1 cellular context compared by ENCODE assay signal in genomic region chr2:197453123-197453913, GRCh38.
A peak's percentile ranks its signal among the peaks of the same experiment; 100 is the strongest.
TF ChIP-seq lines count a peak whose summit lies in the region.

COQ10B (plus strand) TSS chr2:197453552; CDS start chr2:197453561, 9 bp downstream.

TF ChIP-seq in HepG2, 621 proteins besides CTCF, POLR2A, EP300 and RAD21 (continued from another document and continues in another):
- TF ChIP-seq ATF2 (CRISPR knock-in tag; IDR thresholded peaks at IDR 0.05) (0 out of 2 replicates have a peak, but pooled peaks have one; percentile 13), ZFP41 (CRISPR knock-in tag; IDR thresholded peaks at IDR 0.05; ENCODE audit: borderline replicate concordance) (no peak), BRD4 (CRISPR knock-in tag; IDR thresholded peaks at IDR 0.05) (no peak; the same call in none of the 2 replicates), DMTF1 (CRISPR knock-in tag; IDR thresholded peaks at IDR 0.05) (no peak), ZNF33B (CRISPR knock-in tag; IDR thresholded peaks at IDR 0.05) (no peak; the same call in 1 of the 2 replicates), HNF4G (IDR thresholded peaks at IDR 0.05; ENCODE audit: borderline replicate concordance, low read depth, low read length) (no peak), HNF4G (CRISPR knock-in tag; IDR thresholded peaks at IDR 0.05; ENCODE audit: borderline replicate concordance, low read depth) (0 out of 2 replicates have a peak, but pooled peaks have one; percentile 29), ELF3 (CRISPR knock-in tag; IDR thresholded peaks at IDR 0.05) (peak; percentile 94), SKI (IDR thresholded peaks at IDR 0.05; ENCODE audit: partially characterized antibody) (peak; percentile 9), TCF7 (IDR thresholded peaks at IDR 0.05; ENCODE audit: low read depth) (no peak), KDM1A (CRISPR knock-in tag; IDR thresholded peaks at IDR 0.05) (no peak), ZHX1 (CRISPR knock-in tag; IDR thresholded peaks at IDR 0.05; ENCODE audit: low read depth) (no peak; the same call in 1 of the 2 replicates), DNMT1 (CRISPR knock-in tag; IDR thresholded peaks at IDR 0.05) (peak; percentile 22; the same call in 1 of the 2 replicates), ZNF260 (CRISPR knock-in tag; IDR thresholded peaks at IDR 0.05; ENCODE audit: borderline replicate concordance, low read depth) (0 out of 2 replicates have a peak, but pooled peaks have one; percentile 58), ZNF839 (CRISPR knock-in tag; IDR thresholded peaks at IDR 0.05; ENCODE audit: borderline replicate concordance) (no peak), NR2C2 (CRISPR knock-in tag; IDR thresholded peaks at IDR 0.05; ENCODE audit: borderline replicate concordance) (peak; percentile 85), PBX3 (CRISPR knock-in tag; IDR thresholded peaks at IDR 0.05; ENCODE audit: borderline replicate concordance) (peak; percentile 46; the same call in 1 of the 2 replicates), ZSCAN5A (CRISPR knock-in tag; IDR thresholded peaks at IDR 0.05; ENCODE audit: borderline replicate concordance) (no peak), PAX8 (CRISPR knock-in tag; IDR thresholded peaks at IDR 0.05; ENCODE audit: borderline replicate concordance) (no peak; the same call in 1 of the 2 replicates), CEBPB (IDR thresholded peaks at IDR 0.05; ENCODE audit: borderline replicate concordance, low read depth, low read length) (peak; percentile 99), MZF1 (CRISPR knock-in tag; IDR thresholded peaks at IDR 0.05; ENCODE audit: borderline replicate concordance) (no peak), KDM4B (CRISPR knock-in tag; IDR thresholded peaks at IDR 0.05) (no peak), SNAI1 (CRISPR knock-in tag; IDR thresholded peaks at IDR 0.05; ENCODE audit: borderline replicate concordance) (peak; percentile 98), FOSL2 (CRISPR knock-in tag; IDR thresholded peaks at IDR 0.05) (peak; percentile 95), ZNF263 (CRISPR knock-in tag; IDR thresholded peaks at IDR 0.05) (0 out of 2 replicates have a peak, but pooled peaks have one; percentile 28), CENPT (CRISPR knock-in tag; IDR thresholded peaks at IDR 0.05; ENCODE audit: low read depth) (no peak), ZNF549 (CRISPR knock-in tag; IDR thresholded peaks at IDR 0.05) (no peak), ZNF652 (CRISPR knock-in tag; IDR thresholded peaks at IDR 0.05; ENCODE audit: borderline replicate concordance, low read depth) (peak; percentile 61; the same call in 1 of the 2 replicates), ZNF547 (CRISPR knock-in tag; IDR thresholded peaks at IDR 0.05) (peak; percentile 76), IRX3 (CRISPR knock-in tag; IDR thresholded peaks at IDR 0.05; ENCODE audit: borderline replicate concordance, low read depth) (peak; percentile 86; the same call in 1 of the 2 replicates), MATR3 (CRISPR knock-in tag; IDR thresholded peaks at IDR 0.05) (no peak), ATM (IDR thresholded peaks at IDR 0.05; ENCODE audit: borderline replicate concordance) (no peak), BATF2 (CRISPR knock-in tag; IDR thresholded peaks at IDR 0.05) (no peak), ZNF598 (CRISPR knock-in tag; IDR thresholded peaks at IDR 0.05; ENCODE audit: borderline replicate concordance) (peak; percentile 70; the same call in 1 of the 2 replicates), DPF2 (CRISPR knock-in tag; IDR thresholded peaks at IDR 0.05; ENCODE audit: borderline replicate concordance, low read depth) (no peak), ZNF567 (CRISPR knock-in tag; IDR thresholded peaks at IDR 0.05; ENCODE audit: borderline replicate concordance) (peak; percentile 21; the same call in 1 of the 2 replicates), BRF2 (CRISPR knock-in tag; IDR thresholded peaks at IDR 0.05) (peak; percentile 76), DBP (CRISPR knock-in tag; IDR thresholded peaks at IDR 0.05; ENCODE audit: not compliant biosample characterization) (no peak), PAWR (CRISPR knock-in tag; IDR thresholded peaks at IDR 0.05; ENCODE audit: borderline replicate concordance) (no peak), NPAS2 (CRISPR knock-in tag; IDR thresholded peaks at IDR 0.05; ENCODE audit: borderline replicate concordance) (no peak), ONECUT2 (CRISPR knock-in tag; IDR thresholded peaks at IDR 0.05) (no peak), RFX5 (IDR thresholded peaks at IDR 0.05; ENCODE audit: low read depth, low read length) (peak; percentile 85), RARG (CRISPR knock-in tag; IDR thresholded peaks at IDR 0.05; ENCODE audit: low read depth) (no peak), HNRNPUL1 (IDR thresholded peaks at IDR 0.05; ENCODE audit: low read depth, low read length) (peak; percentile 73; the same call in 1 of the 2 replicates), HMGXB3 (CRISPR knock-in tag; IDR thresholded peaks at IDR 0.05; ENCODE audit: borderline replicate concordance) (no peak; the same call in 1 of the 2 replicates), SIN3A (IDR thresholded peaks at IDR 0.05; ENCODE audit: borderline replicate concordance, low read depth, low read length) (peak; percentile 97), SUZ12 (IDR thresholded peaks at IDR 0.05; ENCODE audit: low read depth, low read length) (no peak), NFIB (CRISPR knock-in tag; IDR thresholded peaks at IDR 0.05; ENCODE audit: borderline replicate concordance) (no peak), CHD4 (IDR thresholded peaks at IDR 0.05; ENCODE audit: borderline replicate concordance, low read length) (no peak), THYN1 (CRISPR knock-in tag; IDR thresholded peaks at IDR 0.05; ENCODE audit: borderline replicate concordance, low read depth) (no peak), ZNF121 (CRISPR knock-in tag; IDR thresholded peaks at IDR 0.05) (no peak), SETDB1 (CRISPR knock-in tag; IDR thresholded peaks at IDR 0.05; ENCODE audit: borderline replicate concordance) (no peak)
